ENCODE assay signal across 1 cellular context in the genomic region with DNA sequence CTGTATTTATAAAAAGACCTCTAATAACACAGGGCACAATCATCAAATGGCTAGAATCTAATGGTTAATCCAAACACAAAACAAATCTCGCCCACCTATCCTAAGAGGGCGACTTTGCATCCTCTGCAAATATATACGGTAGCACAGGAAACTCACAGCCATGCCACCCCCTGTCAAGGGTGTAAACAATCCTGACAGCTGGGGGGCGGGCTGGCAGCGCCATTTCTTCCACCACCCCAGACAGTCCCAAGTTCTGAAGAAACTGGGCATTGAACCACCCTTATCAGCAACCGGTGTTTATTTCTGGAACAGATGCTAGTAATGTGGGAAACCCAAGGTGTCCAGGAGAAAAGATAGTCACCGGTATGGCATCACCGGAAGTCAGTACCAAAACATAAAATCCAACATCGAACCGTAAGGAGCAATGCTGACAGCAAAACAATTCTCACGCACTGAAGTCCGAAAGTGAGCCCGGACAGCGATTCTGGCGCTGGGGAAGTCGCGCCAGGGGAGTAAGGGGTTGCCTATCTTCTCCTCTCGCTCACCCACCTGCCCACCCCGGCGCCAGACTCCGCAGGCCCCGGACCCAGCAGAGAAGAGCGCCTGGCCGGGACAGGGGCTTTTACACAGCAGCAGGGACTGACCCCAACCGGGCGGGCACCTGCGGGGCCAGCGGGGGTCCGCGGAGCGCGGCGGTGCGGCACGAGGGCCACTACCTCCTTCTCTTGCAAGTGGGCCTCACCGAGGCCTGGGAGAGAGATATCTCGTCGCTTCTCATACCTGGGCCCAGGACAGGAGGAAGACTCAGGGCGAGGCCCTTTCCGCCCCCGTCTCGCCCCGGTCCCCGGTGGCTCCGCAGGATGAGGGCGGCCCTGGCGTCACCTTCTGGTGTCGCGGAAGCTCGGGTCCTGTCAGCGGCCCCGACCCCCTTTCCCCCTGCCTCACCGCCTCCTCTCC.
TF ChIP-seq lines count a peak whose summit lies in the region.

No MANE protein-coding gene starts in this region.

TF ChIP-seq in HepG2, 621 proteins besides CTCF, POLR2A, EP300 and RAD21 (continued from another document and continues in another):
- TF ChIP-seq SETDB1 (CRISPR knock-in tag; IDR thresholded peaks at IDR 0.05; ENCODE audit: borderline replicate concordance) (no peak), NAIF1 (CRISPR knock-in tag; IDR thresholded peaks at IDR 0.05; ENCODE audit: borderline replicate concordance) (no peak), NFIC (IDR thresholded peaks at IDR 0.05; ENCODE audit: low read length) (no peak), FOSL1 (CRISPR knock-in tag; IDR thresholded peaks at IDR 0.05; ENCODE audit: borderline replicate concordance) (no peak), IRX3 (CRISPR knock-in tag; IDR thresholded peaks at IDR 0.05; ENCODE audit: borderline replicate concordance, low read depth) (no peak), KDM5A (IDR thresholded peaks at IDR 0.05; ENCODE audit: borderline replicate concordance, low read length) (no peak), SRY (CRISPR knock-in tag; IDR thresholded peaks at IDR 0.05) (0 out of 2 replicates have a peak, but pooled peaks have one; percentile 57), SIN3A (IDR thresholded peaks at IDR 0.05; ENCODE audit: borderline replicate concordance, low read depth, low read length) (peak; percentile 79), TSC22D2 (CRISPR knock-in tag; IDR thresholded peaks at IDR 0.05; ENCODE audit: borderline replicate concordance) (no peak), BRD4 (CRISPR knock-in tag; IDR thresholded peaks at IDR 0.05) (no peak), ZNF652 (CRISPR knock-in tag; IDR thresholded peaks at IDR 0.05; ENCODE audit: borderline replicate concordance, low read depth) (no peak), ARNTL (CRISPR knock-in tag; IDR thresholded peaks at IDR 0.05) (no peak), ZNF7 (CRISPR knock-in tag; IDR thresholded peaks at IDR 0.05) (no peak), MED8 (CRISPR knock-in tag; IDR thresholded peaks at IDR 0.05; ENCODE audit: insufficient replicate concordance) (no peak), MYNN (CRISPR knock-in tag; IDR thresholded peaks at IDR 0.05; ENCODE audit: low read depth) (no peak), FOXP1 (IDR thresholded peaks at IDR 0.05) (no peak), FOXP1 (CRISPR knock-in tag; IDR thresholded peaks at IDR 0.05) (no peak), SP2 (CRISPR knock-in tag; IDR thresholded peaks at IDR 0.05) (no peak), FOXA3 (CRISPR knock-in tag; IDR thresholded peaks at IDR 0.05) (no peak), CCDC6 (CRISPR knock-in tag; IDR thresholded peaks at IDR 0.05) (no peak; the same call in 1 of the 2 replicates), FOXK1 (CRISPR knock-in tag; IDR thresholded peaks at IDR 0.05; ENCODE audit: borderline replicate concordance, low read depth) (0 out of 2 replicates have a peak, but pooled peaks have one; percentile 20), ARNT2 (CRISPR knock-in tag; IDR thresholded peaks at IDR 0.05; ENCODE audit: low read depth) (no peak), ZNF614 (CRISPR knock-in tag; IDR thresholded peaks at IDR 0.05; ENCODE audit: borderline replicate concordance) (no peak), ZNF136 (CRISPR knock-in tag; IDR thresholded peaks at IDR 0.05; ENCODE audit: low read depth) (no peak), KMT2A (CRISPR knock-in tag; IDR thresholded peaks at IDR 0.05) (0 out of 2 replicates have a peak, but pooled peaks have one; percentile 46), NFIB (CRISPR knock-in tag; IDR thresholded peaks at IDR 0.05; ENCODE audit: borderline replicate concordance) (no peak), KDM2A (CRISPR knock-in tag; IDR thresholded peaks at IDR 0.05; ENCODE audit: borderline replicate concordance, low read depth) (no peak), ZNF850 (CRISPR knock-in tag; conservative IDR thresholded peaks at IDR 0.05) (no peak), KDM6A (CRISPR knock-in tag; IDR thresholded peaks at IDR 0.05; ENCODE audit: low read depth) (no peak), STAG1 (CRISPR knock-in tag; IDR thresholded peaks at IDR 0.05) (no peak), HOXA7 (CRISPR knock-in tag; IDR thresholded peaks at IDR 0.05) (no peak)
- TF ChIP-seq, protein P1, sequence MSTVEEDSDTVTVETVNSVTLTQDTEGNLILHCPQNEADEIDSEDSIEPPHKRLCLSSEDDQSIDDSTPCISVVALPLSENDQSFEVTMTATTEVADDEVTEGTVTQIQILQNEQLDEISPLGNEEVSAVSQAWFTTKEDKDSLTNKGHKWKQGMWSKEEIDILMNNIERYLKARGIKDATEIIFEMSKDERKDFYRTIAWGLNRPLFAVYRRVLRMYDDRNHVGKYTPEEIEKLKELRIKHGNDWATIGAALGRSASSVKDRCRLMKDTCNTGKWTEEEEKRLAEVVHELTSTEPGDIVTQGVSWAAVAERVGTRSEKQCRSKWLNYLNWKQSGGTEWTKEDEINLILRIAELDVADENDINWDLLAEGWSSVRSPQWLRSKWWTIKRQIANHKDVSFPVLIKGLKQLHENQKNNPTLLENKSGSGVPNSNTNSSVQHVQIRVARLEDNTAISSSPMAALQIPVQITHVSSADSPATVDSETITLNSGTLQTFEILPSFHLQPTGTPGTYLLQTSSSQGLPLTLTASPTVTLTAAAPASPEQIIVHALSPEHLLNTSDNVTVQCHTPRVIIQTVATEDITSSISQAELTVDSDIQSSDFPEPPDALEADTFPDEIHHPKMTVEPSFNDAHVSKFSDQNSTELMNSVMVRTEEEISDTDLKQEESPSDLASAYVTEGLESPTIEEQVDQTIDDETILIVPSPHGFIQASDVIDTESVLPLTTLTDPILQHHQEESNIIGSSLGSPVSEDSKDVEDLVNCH (CRISPR knock-in tag; IDR thresholded peaks at IDR 0.05), result no peak
- TF ChIP-seq, protein P2, sequence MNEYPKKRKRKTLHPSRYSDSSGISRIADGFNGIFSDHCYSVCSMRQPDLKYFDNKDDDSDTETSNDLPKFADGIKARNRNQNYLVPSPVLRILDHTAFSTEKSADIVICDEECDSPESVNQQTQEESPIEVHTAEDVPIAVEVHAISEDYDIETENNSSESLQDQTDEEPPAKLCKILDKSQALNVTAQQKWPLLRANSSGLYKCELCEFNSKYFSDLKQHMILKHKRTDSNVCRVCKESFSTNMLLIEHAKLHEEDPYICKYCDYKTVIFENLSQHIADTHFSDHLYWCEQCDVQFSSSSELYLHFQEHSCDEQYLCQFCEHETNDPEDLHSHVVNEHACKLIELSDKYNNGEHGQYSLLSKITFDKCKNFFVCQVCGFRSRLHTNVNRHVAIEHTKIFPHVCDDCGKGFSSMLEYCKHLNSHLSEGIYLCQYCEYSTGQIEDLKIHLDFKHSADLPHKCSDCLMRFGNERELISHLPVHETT (CRISPR knock-in tag; conservative IDR thresholded peaks at IDR 0.05), result no peak
- TF ChIP-seq, protein P3, sequence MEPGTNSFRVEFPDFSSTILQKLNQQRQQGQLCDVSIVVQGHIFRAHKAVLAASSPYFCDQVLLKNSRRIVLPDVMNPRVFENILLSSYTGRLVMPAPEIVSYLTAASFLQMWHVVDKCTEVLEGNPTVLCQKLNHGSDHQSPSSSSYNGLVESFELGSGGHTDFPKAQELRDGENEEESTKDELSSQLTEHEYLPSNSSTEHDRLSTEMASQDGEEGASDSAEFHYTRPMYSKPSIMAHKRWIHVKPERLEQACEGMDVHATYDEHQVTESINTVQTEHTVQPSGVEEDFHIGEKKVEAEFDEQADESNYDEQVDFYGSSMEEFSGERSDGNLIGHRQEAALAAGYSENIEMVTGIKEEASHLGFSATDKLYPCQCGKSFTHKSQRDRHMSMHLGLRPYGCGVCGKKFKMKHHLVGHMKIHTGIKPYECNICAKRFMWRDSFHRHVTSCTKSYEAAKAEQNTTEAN (CRISPR knock-in tag; conservative IDR thresholded peaks at IDR 0.05), result no peak
- TF ChIP-seq, protein P4, sequence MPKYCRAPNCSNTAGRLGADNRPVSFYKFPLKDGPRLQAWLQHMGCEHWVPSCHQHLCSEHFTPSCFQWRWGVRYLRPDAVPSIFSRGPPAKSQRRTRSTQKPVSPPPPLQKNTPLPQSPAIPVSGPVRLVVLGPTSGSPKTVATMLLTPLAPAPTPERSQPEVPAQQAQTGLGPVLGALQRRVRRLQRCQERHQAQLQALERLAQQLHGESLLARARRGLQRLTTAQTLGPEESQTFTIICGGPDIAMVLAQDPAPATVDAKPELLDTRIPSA (CRISPR knock-in tag; IDR thresholded peaks at IDR 0.05; ENCODE audit: borderline replicate concordance), result no peak
- TF ChIP-seq, protein P5, sequence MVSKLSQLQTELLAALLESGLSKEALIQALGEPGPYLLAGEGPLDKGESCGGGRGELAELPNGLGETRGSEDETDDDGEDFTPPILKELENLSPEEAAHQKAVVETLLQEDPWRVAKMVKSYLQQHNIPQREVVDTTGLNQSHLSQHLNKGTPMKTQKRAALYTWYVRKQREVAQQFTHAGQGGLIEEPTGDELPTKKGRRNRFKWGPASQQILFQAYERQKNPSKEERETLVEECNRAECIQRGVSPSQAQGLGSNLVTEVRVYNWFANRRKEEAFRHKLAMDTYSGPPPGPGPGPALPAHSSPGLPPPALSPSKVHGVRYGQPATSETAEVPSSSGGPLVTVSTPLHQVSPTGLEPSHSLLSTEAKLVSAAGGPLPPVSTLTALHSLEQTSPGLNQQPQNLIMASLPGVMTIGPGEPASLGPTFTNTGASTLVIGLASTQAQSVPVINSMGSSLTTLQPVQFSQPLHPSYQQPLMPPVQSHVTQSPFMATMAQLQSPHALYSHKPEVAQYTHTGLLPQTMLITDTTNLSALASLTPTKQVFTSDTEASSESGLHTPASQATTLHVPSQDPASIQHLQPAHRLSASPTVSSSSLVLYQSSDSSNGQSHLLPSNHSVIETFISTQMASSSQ (IDR thresholded peaks at IDR 0.05; ENCODE audit: low read depth), result no peak
- TF ChIP-seq, protein P5 (CRISPR knock-in tag; IDR thresholded peaks at IDR 0.05; ENCODE audit: borderline replicate concordance), result no peak; the same call in 1 of the 2 replicates
- TF ChIP-seq, protein P6, sequence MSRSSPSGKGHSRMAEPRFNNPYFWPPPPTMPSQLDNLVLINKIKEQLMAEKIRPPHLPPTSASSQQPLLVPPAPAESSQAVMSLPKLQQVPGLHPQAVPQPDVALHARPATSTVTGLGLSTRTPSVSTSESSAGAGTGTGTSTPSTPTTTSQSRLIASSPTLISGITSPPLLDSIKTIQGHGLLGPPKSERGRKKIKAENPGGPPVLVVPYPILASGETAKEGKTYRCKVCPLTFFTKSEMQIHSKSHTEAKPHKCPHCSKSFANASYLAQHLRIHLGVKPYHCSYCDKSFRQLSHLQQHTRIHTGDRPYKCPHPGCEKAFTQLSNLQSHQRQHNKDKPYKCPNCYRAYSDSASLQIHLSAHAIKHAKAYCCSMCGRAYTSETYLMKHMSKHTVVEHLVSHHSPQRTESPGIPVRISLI (CRISPR knock-in tag; IDR thresholded peaks at IDR 0.05; ENCODE audit: borderline replicate concordance), result no peak
- TF ChIP-seq, protein P7, sequence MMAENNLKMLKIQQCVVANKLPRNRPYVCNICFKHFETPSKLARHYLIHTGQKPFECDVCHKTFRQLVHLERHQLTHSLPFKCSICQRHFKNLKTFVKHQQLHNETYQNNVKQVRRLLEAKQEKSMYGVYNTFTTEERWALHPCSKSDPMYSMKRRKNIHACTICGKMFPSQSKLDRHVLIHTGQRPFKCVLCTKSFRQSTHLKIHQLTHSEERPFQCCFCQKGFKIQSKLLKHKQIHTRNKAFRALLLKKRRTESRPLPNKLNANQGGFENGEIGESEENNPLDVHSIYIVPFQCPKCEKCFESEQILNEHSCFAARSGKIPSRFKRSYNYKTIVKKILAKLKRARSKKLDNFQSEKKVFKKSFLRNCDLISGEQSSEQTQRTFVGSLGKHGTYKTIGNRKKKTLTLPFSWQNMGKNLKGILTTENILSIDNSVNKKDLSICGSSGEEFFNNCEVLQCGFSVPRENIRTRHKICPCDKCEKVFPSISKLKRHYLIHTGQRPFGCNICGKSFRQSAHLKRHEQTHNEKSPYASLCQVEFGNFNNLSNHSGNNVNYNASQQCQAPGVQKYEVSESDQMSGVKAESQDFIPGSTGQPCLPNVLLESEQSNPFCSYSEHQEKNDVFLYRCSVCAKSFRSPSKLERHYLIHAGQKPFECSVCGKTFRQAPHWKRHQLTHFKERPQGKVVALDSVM (CRISPR knock-in tag; IDR thresholded peaks at IDR 0.05), result no peak
- TF ChIP-seq, protein P8, sequence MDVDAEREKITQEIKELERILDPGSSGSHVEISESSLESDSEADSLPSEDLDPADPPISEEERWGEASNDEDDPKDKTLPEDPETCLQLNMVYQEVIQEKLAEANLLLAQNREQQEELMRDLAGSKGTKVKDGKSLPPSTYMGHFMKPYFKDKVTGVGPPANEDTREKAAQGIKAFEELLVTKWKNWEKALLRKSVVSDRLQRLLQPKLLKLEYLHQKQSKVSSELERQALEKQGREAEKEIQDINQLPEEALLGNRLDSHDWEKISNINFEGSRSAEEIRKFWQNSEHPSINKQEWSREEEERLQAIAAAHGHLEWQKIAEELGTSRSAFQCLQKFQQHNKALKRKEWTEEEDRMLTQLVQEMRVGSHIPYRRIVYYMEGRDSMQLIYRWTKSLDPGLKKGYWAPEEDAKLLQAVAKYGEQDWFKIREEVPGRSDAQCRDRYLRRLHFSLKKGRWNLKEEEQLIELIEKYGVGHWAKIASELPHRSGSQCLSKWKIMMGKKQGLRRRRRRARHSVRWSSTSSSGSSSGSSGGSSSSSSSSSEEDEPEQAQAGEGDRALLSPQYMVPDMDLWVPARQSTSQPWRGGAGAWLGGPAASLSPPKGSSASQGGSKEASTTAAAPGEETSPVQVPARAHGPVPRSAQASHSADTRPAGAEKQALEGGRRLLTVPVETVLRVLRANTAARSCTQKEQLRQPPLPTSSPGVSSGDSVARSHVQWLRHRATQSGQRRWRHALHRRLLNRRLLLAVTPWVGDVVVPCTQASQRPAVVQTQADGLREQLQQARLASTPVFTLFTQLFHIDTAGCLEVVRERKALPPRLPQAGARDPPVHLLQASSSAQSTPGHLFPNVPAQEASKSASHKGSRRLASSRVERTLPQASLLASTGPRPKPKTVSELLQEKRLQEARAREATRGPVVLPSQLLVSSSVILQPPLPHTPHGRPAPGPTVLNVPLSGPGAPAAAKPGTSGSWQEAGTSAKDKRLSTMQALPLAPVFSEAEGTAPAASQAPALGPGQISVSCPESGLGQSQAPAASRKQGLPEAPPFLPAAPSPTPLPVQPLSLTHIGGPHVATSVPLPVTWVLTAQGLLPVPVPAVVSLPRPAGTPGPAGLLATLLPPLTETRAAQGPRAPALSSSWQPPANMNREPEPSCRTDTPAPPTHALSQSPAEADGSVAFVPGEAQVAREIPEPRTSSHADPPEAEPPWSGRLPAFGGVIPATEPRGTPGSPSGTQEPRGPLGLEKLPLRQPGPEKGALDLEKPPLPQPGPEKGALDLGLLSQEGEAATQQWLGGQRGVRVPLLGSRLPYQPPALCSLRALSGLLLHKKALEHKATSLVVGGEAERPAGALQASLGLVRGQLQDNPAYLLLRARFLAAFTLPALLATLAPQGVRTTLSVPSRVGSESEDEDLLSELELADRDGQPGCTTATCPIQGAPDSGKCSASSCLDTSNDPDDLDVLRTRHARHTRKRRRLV (CRISPR knock-in tag; IDR thresholded peaks at IDR 0.05), result no peak
